In the genomic region with DNA sequence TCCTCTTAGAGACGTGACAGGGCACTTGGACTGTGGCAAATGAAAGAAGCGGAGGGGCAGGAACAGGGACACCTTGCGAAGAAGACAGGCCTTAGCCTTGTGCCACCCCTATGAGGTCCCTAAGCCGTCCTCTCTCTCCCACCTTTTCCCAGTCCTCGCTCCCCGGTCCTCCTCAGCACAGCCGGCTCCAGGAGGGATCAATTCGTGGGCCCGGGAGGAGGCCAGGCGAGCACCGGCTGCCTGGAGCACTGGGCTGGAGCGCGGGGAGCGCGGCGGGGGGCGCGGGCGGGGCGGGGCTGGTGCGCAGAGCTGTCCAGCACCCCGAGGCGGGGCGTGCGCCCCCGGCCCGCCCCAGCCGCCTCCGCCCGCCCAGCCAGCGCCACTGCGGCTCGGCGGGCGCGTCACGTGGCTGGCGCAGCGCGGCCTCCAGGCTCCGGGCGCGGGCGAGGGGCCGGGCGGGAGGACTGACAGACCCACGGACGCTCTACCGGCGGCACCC, we compare ENCODE assay signal across 7 cellular contexts. TPM values are rescaled to one million over a fixed set of nuclear protein-coding genes. Genes with fewer than 3 reads are reported as not detected.
DNase-seq lines count a peak whose midpoint lies in the region; ATAC-seq lines count a peak whose summit lies in the region.

A gene with protein sequence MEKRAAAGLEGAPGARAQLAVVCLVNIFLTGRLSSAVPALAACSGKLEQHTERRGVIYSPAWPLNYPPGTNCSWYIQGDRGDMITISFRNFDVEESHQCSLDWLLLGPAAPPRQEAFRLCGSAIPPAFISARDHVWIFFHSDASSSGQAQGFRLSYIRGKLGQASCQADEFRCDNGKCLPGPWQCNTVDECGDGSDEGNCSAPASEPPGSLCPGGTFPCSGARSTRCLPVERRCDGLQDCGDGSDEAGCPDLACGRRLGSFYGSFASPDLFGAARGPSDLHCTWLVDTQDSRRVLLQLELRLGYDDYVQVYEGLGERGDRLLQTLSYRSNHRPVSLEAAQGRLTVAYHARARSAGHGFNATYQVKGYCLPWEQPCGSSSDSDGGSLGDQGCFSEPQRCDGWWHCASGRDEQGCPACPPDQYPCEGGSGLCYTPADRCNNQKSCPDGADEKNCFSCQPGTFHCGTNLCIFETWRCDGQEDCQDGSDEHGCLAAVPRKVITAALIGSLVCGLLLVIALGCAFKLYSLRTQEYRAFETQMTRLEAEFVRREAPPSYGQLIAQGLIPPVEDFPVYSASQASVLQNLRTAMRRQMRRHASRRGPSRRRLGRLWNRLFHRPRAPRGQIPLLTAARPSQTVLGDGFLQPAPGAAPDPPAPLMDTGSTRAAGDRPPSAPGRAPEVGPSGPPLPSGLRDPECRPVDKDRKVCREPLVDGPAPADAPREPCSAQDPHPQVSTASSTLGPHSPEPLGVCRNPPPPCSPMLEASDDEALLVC (plus strand): TSS at position 467 of the 499 bp plus-strand sequence. CDS start 456 bp downstream, outside the sequence.

- WGBS in GM23248 (ENCODE audit: low coverage in 1 of 2, low lambda C conversion rate in 2 of 2, missing lambda C conversion rate in 2 of 2), 2 experiments: 6 to 21% methylated on average over 8 to 35 of the region's 50 CpGs

- H3K27me3 Mint-ChIP-seq in central memory CD8-positive, alpha-beta T cell: peaks cover 58% of the 10 kb centered on the region

- no peak within 1 kb of the TSS for H3K27ac ChIP-seq in GM23248

- peak within 1 kb of the TSS; percentile 77 for H2AFZ ChIP-seq in GM23248

- H4K20me1 ChIP-seq in GM23248 (ENCODE audit: insufficient read depth): no peaks in the 10 kb centered on the region

- no peaks in the 10 kb centered on the region for H3K9me2 ChIP-seq in GM23248 (ENCODE audit: insufficient read depth)

- H3K9me3 Mint-ChIP-seq in central memory CD8-positive, alpha-beta T cell: no peaks in the 10 kb centered on the region
- no peaks in the 10 kb centered on the region for H3K9me3 Mint-ChIP-seq in stimulated activated effector memory CD8-positive, alpha-beta T cell treated with anti-CD3 and anti-CD28 coated beads, Interleukin-12 subunit alpha, Interleukin-12 subunit beta, amount 100 ng/mL, for 72 hours

- H3K4me1 ChIP-seq in GM23248 (ENCODE audit: insufficient read depth): peaks cover 4% of the 10 kb centered on the region; the same call in 1 of the 2 replicates

- peak within 1 kb of the TSS; percentile 78 for H3K4me3 ChIP-seq in GM23248

- ATAC-seq in central memory CD8-positive, alpha-beta T cell (replicated peaks; ENCODE audit: extremely low read depth, poor library complexity, severe bottlenecking): no peak
- ATAC-seq in left colon: peak; percentile 70
- no peak for ATAC-seq in stimulated activated effector memory CD8-positive, alpha-beta T cell treated with anti-CD3 and anti-CD28 coated beads, Interleukin-12 subunit alpha, Interleukin-12 subunit beta, amount 100 ng/mL, for 72 hours
- ATAC-seq in GM18511 (IDR thresholded peaks at IDR 0.05; ENCODE audit: unreplicated experiment): no peak
- no peak for ATAC-seq in HG03460 (IDR thresholded peaks at IDR 0.05; ENCODE audit: unreplicated experiment)

- intact Hi-C loops in left colon (cut with DNase I, micrococcal nuclease): no loop called here

- no peaks in the 10 kb centered on the region for H3K4me1 Mint-ChIP-seq in central memory CD8-positive, alpha-beta T cell
- no peaks in the 10 kb centered on the region for H3K4me1 Mint-ChIP-seq in stimulated activated effector memory CD8-positive, alpha-beta T cell treated with anti-CD3 and anti-CD28 coated beads, Interleukin-12 subunit alpha, Interleukin-12 subunit beta, amount 100 ng/mL, for 72 hours

- no peaks in the 10 kb centered on the region for H3K79me2 ChIP-seq in GM23248 (ENCODE audit: insufficient read depth)

- H3K9me3 ChIP-seq in GM23248 (ENCODE audit: low read depth): no peaks in the 10 kb centered on the region

- H3K4me3 Mint-ChIP-seq in central memory CD8-positive, alpha-beta T cell: peak within 1 kb of the TSS; percentile 57
- peak within 1 kb of the TSS; percentile 49 for H3K4me3 Mint-ChIP-seq in stimulated activated effector memory CD8-positive, alpha-beta T cell treated with anti-CD3 and anti-CD28 coated beads, Interleukin-12 subunit alpha, Interleukin-12 subunit beta, amount 100 ng/mL, for 72 hours

- in situ Hi-C loops in GM23248 (cut with MboI): no loop called here

- H3K27ac Mint-ChIP-seq in central memory CD8-positive, alpha-beta T cell (ENCODE audit: low read depth): no peak within 1 kb of the TSS
- no peak within 1 kb of the TSS for H3K27ac Mint-ChIP-seq in stimulated activated effector memory CD8-positive, alpha-beta T cell treated with anti-CD3 and anti-CD28 coated beads, Interleukin-12 subunit alpha, Interleukin-12 subunit beta, amount 100 ng/mL, for 72 hours

- peak within 1 kb of the TSS; percentile 73 for H3K9ac ChIP-seq in GM23248

- peak; percentile 54 for DNase-seq in GM23248
- peak; percentile 95 for DNase-seq in NCI-H2227 (lab: John Stamatoyannopoulos, UW; ENCODE audit: unreplicated experiment)
- DNase-seq in central memory CD8-positive, alpha-beta T cell (ENCODE audit: low spot score in 2 of 2): no peak
- peak in 1 of 2 donors; percentile 47 for DNase-seq in left colon
- no peak for DNase-seq in stimulated activated effector memory CD8-positive, alpha-beta T cell treated with anti-CD3 and anti-CD28 coated beads, Interleukin-12 subunit alpha, Interleukin-12 subunit beta, amount 100 ng/mL, for 72 hours (ENCODE audit: low spot score in 2 of 2)

- H3K36me3 Mint-ChIP-seq in central memory CD8-positive, alpha-beta T cell (ENCODE audit: insufficient read depth): no peaks in the 10 kb centered on the region
- no peaks in the 10 kb centered on the region for H3K36me3 Mint-ChIP-seq in stimulated activated effector memory CD8-positive, alpha-beta T cell treated with anti-CD3 and anti-CD28 coated beads, Interleukin-12 subunit alpha, Interleukin-12 subunit beta, amount 100 ng/mL, for 72 hours

- H3K36me3 ChIP-seq in GM23248 (ENCODE audit: low read depth): no peaks in the 10 kb centered on the region

- H3F3A ChIP-seq in GM23248 (ENCODE audit: insufficient read depth): no peaks in the 10 kb centered on the region; the same call in 1 of the 2 replicates

- H3K4me2 ChIP-seq in GM23248 (ENCODE audit: unreplicated experiment): peak within 1 kb of the TSS; percentile 86

- H3K27me3 ChIP-seq in GM23248 (replicated peaks; ENCODE audit: insufficient read depth): no peaks in the 10 kb centered on the region; the same call in 1 of the 2 replicates

RNA-seq across cellular contexts. Expression of the gene that starts here (rescaled TPM):
- 58.3 and 59.9 TPM in 2 replicates for total RNA-seq in GM23248 (2014; rRNA removed; shearing (Covaris generic))
- 2.9 TPM in 2 replicates for polyA plus RNA-seq in GM23248 (2016; fragmentation: Nextera tagmentation; extraction: Ambion mirVana)
- 10 to 100 TPM in 1 of 2 donors, 1 to 10 TPM in 1; 7.2 to 12.4 TPM for total RNA-seq in left colon

Comparison
In these comparisons a context has a peak if more than half of its experiments do, and no peak if none do; other contexts are left out.
1. DNase-seq: peak in GM23248 (single experiment) and NCI-H2227 (single experiment); none in central memory CD8-positive, alpha-beta T cell (0 of 2) and stimulated activated effector memory CD8-positive, alpha-beta T cell treated with anti-CD3 and anti-CD28 coated beads, Interleukin-12 subunit alpha, Interleukin-12 subunit beta, amount 100 ng/mL, for 72 hours (0 of 2).